Comparison of ENCODE assay signal across 8 cellular contexts in the genomic region with DNA sequence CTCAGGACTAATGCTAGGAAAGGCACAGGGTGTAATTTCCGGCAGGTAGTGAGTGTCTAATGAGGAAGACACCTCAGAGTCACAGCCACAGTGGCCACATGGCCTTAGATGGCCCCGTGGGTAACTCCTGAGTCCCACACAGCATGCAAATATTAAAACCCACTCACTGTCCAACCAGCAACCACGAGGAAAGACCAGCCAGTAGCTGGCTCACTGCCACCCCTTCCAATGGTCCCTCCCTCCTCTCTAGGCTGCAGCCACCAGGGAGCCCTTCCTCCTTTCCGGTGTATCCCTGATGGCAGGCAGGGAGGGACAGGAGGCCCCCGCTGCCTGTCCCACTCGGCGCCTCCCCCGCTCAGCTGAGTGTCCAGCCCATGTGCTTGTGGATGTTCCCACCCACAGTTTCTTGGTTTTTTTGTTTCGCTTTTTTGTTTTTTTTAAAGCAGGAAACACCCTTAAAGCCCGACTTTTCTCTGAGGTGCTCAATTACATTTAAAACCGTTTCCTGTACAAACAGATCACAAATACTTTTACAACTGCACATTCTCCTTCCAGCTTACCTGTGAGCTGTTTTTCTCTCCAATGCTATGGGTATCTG. TPM values are rescaled to one million over a fixed set of nuclear protein-coding genes. Genes with fewer than 3 reads are reported as not detected.
DNase-seq lines count a peak whose midpoint lies in the region; ATAC-seq, FAIRE-seq and TF ChIP-seq lines count a peak whose summit lies in the region.

No MANE protein-coding gene starts in this region.

- peak overlapping the region in 1 of 4 donors; percentile 3 for H3K4me3 ChIP-seq in upper lobe of left lung

- FAIRE-seq in H54 (lab: Jason Lieb, UNC), result no peak

- H3K27me3 ChIP-seq in upper lobe of left lung, result no peaks in the 10 kb centered on the region

- WGBS in upper lobe of left lung, 2 donors, result 31 to 48% methylated on average over 11 of the region's 11 CpGs

- peak; percentile 48 to 63 for ATAC-seq in upper lobe of left lung (ENCODE audit: low FRiP score in 2 of 2)

- H3K27ac ChIP-seq in upper lobe of left lung, result peak overlapping the region in 2 of 4 donors; percentile 23 to 35

- DNase-seq in activated T-cell treated with anti-CD3 and anti-CD28 coated beads for 24 hours (ENCODE audit: low read depth) (peak; percentile 26), activated T-cell treated with anti-CD3 and anti-CD28 coated beads for 4 hours (no peak), left kidney (ENCODE audit: low read depth, low spot score) (peak; percentile 88), upper lobe of left lung (no peak), amniotic stem cell (lab: John Stamatoyannopoulos, UW) (no peak), DMS114 treated with DMSO at 0.1 percent for 48 hours (lab: John Stamatoyannopoulos, UW; ENCODE audit: unreplicated experiment) (no peak), H54 (ENCODE audit: insufficient read length, low spot score) (no peak)
- DNase-seq in activated naive CD4-positive, alpha-beta T cell treated with anti-CD3 and anti-CD28 coated beads, Interleukin-2, amount 50 U/mL, for 16 hours, result peak; percentile 39

- TF ChIP-seq CTCF in upper lobe of left lung (IDR thresholded peaks at IDR 0.05), result no peak

- H3K4me1 ChIP-seq in upper lobe of left lung, result peaks cover 11 to 15% (median 13%) of the 10 kb centered on the region in 4 donors

- no peaks in the 10 kb centered on the region for H3K9me3 ChIP-seq in upper lobe of left lung

- peaks cover 11 to 47% (median 28%) of the 10 kb centered on the region in 4 donors for H3K36me3 ChIP-seq in upper lobe of left lung

- no peak for TF ChIP-seq POLR2A in upper lobe of left lung (IDR thresholded peaks at IDR 0.05)
- no peak for TF ChIP-seq POLR2A in H54 (IDR thresholded peaks at IDR 0.05; ENCODE audit: low read depth, low read length)

- TF ChIP-seq EP300 in upper lobe of left lung (IDR thresholded peaks at IDR 0.05), result no peak

RNA-seq across cellular contexts. Expression of a gene that starts 9.2 kb away (rescaled TPM):
- total RNA-seq in upper lobe of left lung, result 100 to 1,000 TPM in 1 of 6 donors, 10 to 100 TPM in 5; 34.6 to 114 (median 51.9) TPM

Comparison
In these comparisons a context has a peak if more than half of its experiments do, and no peak if none do; other contexts are left out.
1. DNase-seq: peak in activated T-cell treated with anti-CD3 and anti-CD28 coated beads for 24 hours (single experiment), activated naive CD4-positive, alpha-beta T cell treated with anti-CD3 and anti-CD28 coated beads, Interleukin-2, amount 50 U/mL, for 16 hours (single experiment) and left kidney (single experiment); none in activated T-cell treated with anti-CD3 and anti-CD28 coated beads for 4 hours (single experiment), upper lobe of left lung (0 of 2), amniotic stem cell (single experiment), DMS114 treated with DMSO at 0.1 percent for 48 hours (single experiment) and H54 (single experiment).